Comparison of ENCODE assay signal across 13 cellular contexts in the genomic region with DNA sequence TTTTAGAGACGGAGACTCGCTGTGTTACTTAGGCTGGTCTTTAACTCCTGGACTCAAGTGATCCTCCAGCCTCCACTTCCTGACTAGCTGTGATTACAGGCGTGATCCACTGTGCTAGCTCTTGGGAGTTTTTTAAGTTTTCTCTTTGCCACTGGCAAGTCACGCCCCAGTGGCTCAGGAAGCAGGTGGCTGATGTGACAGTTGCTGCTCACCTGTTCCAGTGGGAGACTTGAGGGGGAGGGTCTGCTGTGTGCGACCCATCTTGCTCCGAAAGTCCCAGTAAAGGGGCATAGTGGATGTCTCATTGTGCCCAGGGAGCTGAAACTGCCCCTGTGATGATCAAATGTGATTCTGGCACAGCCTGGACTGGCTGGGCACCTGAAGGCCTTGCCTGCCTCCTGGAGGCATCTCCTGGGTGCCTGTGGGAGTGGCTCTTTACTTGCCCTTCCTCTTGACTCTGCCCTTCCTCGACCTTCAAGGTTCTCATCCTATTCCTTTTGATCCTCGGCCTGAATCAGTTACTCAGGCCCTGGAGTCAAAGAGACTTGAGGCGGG. TPM values are rescaled to one million over a fixed set of nuclear protein-coding genes. Genes with fewer than 3 reads are reported as not detected.
DNase-seq lines count a peak whose midpoint lies in the region; ATAC-seq, FAIRE-seq and TF ChIP-seq lines count a peak whose summit lies in the region.
"Had no signal": no experiment of that assay in that cellular context is flagged by ENCODE, and none has a peak within 500 bp of the region (broad histone marks: within the 10 kb centered on the region; RNA-seq: fewer than 3 reads in every experiment).

No MANE protein-coding gene starts in this region.

- peak overlapping the region; percentile 71 for H3K27ac ChIP-seq in cardiac muscle cell
- peak overlapping the region; percentile 98 for H3K27ac ChIP-seq in OCI-LY1 (ENCODE audit: low read depth, low read length, poor library complexity, severe bottlenecking)
- H3K27ac ChIP-seq in kidney (ENCODE audit: low read depth in 2 of 2, low read length in 2 of 2), result peak overlapping the region; percentile 63 to 72
- peak overlapping the region; percentile 7 to 71 (median 59) for H3K27ac ChIP-seq in transverse colon
- H3K27ac ChIP-seq: brain microvascular endothelial cell, GM23248, SJCRH30 had no signal

- DNase-seq in cardiac muscle cell (ENCODE audit: low read depth in 1 of 2, low spot score in 1 of 2), result no peak
- no peak for DNase-seq in Right ventricle myocardium superior
- DNase-seq in kidney, result no peak
- DNase-seq in transverse colon, result peak; percentile 39
- no peak for DNase-seq in stimulated activated CD4-positive, alpha-beta T cell treated with anti-CD3 and anti-CD28 coated beads, Interleukin-2, amount 100 ng/mL, for 24 hours
- DNase-seq: brain microvascular endothelial cell; GM23248; SJCRH30; stimulated activated naive CD8-positive, alpha-beta T cell treated with anti-CD3 and anti-CD28 coated beads, Interleukin-15, amount 100 ng/mL, for 72 hours had no signal

- H3K36me3 ChIP-seq in cardiac muscle cell (no peaks in the 10 kb centered on the region), OCI-LY1 (ENCODE audit: insufficient read depth, low read length) (peaks cover 40% of the 10 kb centered on the region), kidney (ENCODE audit: control insufficient read depth in 1 of 2, insufficient read depth in 2 of 2, low read length in 2 of 2) (peaks cover 0 to 3% of the 10 kb centered on the region in 2 donors), transverse colon (no peaks in the 10 kb centered on the region)
- H3K36me3 ChIP-seq: brain microvascular endothelial cell had no signal

- H3K4me3 ChIP-seq in cardiac muscle cell (no peak overlapping the region), OCI-LY1 (ENCODE audit: low read depth, low read length, poor library complexity, severe bottlenecking) (peak overlapping the region; percentile 34), kidney (ENCODE audit: low read length in 2 of 2) (no peak overlapping the region), transverse colon (no peak overlapping the region)
- H3K4me3 ChIP-seq: GM23248, lung, SJCRH30 had no signal

- no peaks in the 10 kb centered on the region for H3K9me3 ChIP-seq in cardiac muscle cell (ENCODE audit: low read depth)
- H3K9me3 ChIP-seq in OCI-LY1 (ENCODE audit: low read length), result no peaks in the 10 kb centered on the region
- H3K9me3 ChIP-seq in kidney (ENCODE audit: control insufficient read depth in 1 of 2, low read length in 2 of 2), result no peaks in the 10 kb centered on the region
- no peaks in the 10 kb centered on the region for H3K9me3 ChIP-seq in transverse colon
- H3K9me3 ChIP-seq: SJCRH30 had no signal

- H3K27me3 ChIP-seq in cardiac muscle cell (no peaks in the 10 kb centered on the region), OCI-LY1 (ENCODE audit: insufficient read depth, low read length) (no peaks in the 10 kb centered on the region), transverse colon (no peaks in the 10 kb centered on the region)
- H3K27me3 ChIP-seq: brain microvascular endothelial cell, SJCRH30 had no signal

- TF ChIP-seq CTCF in cardiac muscle cell (IDR thresholded peaks at IDR 0.05; ENCODE audit: low read depth, low read length) (no peak), OCI-LY1 (IDR thresholded peaks at IDR 0.05; ENCODE audit: low read length) (no peak; the same call in 1 of the 2 replicates), kidney (IDR thresholded peaks at IDR 0.05; ENCODE audit: borderline replicate concordance, extremely low read depth, insufficient read depth) (no peak), transverse colon (IDR thresholded peaks at IDR 0.05) (peak in 2 of 5 experiments; percentile 20 to 46)

- no peak for TF ChIP-seq POLR2A in transverse colon (IDR thresholded peaks at IDR 0.05)

- H3K4me2 ChIP-seq in OCI-LY1 (ENCODE audit: low read length), result peak overlapping the region; percentile 66

- no peak for FAIRE-seq in kidney (lab: Jason Lieb, UNC)

- no peak for ATAC-seq in Right ventricle myocardium superior (ENCODE audit: poor library complexity)
- ATAC-seq in GM21529 (IDR thresholded peaks at IDR 0.05; ENCODE audit: unreplicated experiment), result no peak
- no peak for ATAC-seq in HG03439 (IDR thresholded peaks at IDR 0.05; ENCODE audit: unreplicated experiment)
- ATAC-seq: stimulated activated naive CD8-positive, alpha-beta T cell treated with anti-CD3 and anti-CD28 coated beads, Interleukin-15, amount 100 ng/mL, for 72 hours had no signal

- no peaks in the 10 kb centered on the region for H3F3A ChIP-seq in OCI-LY1 (ENCODE audit: insufficient read depth, low read length)

- in situ Hi-C loops in transverse colon (cut with MboI; ENCODE audit: low pct_ligation_motif_present in 1 of 4, low pct_unique_long_range_greater_than_20kb in 1 of 4, low sequenced_read_pairs in 3 of 4), result no loop called here

- intact Hi-C loops in Right ventricle myocardium superior (cut with DNase I), result no loop called here
- intact Hi-C loops in kidney (cut with DNase I), result no loop called here
- intact Hi-C loops in transverse colon (cut with DNase I; ENCODE audit: low total_unique reads), result no loop called here

- H3K9me2 ChIP-seq in OCI-LY1 (ENCODE audit: low read depth, low read length), result no peaks in the 10 kb centered on the region

- WGBS in transverse colon (ENCODE audit: low coverage in 1 of 2), 2 donors, result 35 to 40% methylated on average over 4 to 9 of the region's 9 CpGs

- TF ChIP-seq EP300 in transverse colon (IDR thresholded peaks at IDR 0.05; ENCODE audit: low read depth), result no peak

- peak overlapping the region; percentile 69 for H3K9ac ChIP-seq in OCI-LY1 (ENCODE audit: low read length)
- no peak overlapping the region for H3K9ac ChIP-seq in kidney (ENCODE audit: low read length in 2 of 2)
- H3K9ac ChIP-seq: GM23248 had no signal

- no peaks in the 10 kb centered on the region for H4K20me1 ChIP-seq in OCI-LY1 (ENCODE audit: insufficient read depth, low read length)

- peaks cover 93% of the 10 kb centered on the region for H3K79me2 ChIP-seq in OCI-LY1 (ENCODE audit: insufficient read depth, low read length)

- H3K4me1 ChIP-seq in cardiac muscle cell (ENCODE audit: low read depth) (peaks cover 7% of the 10 kb centered on the region), OCI-LY1 (ENCODE audit: insufficient read depth, low read length, severe bottlenecking) (peaks cover 84% of the 10 kb centered on the region), kidney (ENCODE audit: control insufficient read depth in 1 of 2, insufficient read depth in 1 of 2, low read depth in 1 of 2, low read length in 2 of 2) (peaks cover 7 to 12% of the 10 kb centered on the region in 2 donors), transverse colon (peaks cover 0 to 19% (median 16%) of the 10 kb centered on the region in 4 donors)

- H2AFZ ChIP-seq in OCI-LY1 (ENCODE audit: low read length), result no peak overlapping the region
- H2AFZ ChIP-seq: GM23248 had no signal

RNA-seq across cellular contexts. Expression of gene SMARCA4, which starts 7.8 kb away (rescaled TPM):
- total RNA-seq in cardiac muscle cell, result 135 and 212 TPM in 2 replicates
- 178 and 181 TPM in 2 replicates for polyA plus RNA-seq in cardiac muscle cell
- 34.7 TPM for total RNA-seq in Right ventricle myocardium superior
- 124 TPM for total RNA-seq in kidney
- polyA plus RNA-seq in kidney (ENCODE audit: insufficient read depth, low read depth, low replicate concordance), result 59.8 TPM
- total RNA-seq in transverse colon, result 100 to 1,000 TPM in 3 of 4 donors, 10 to 100 TPM in 1; 81.9 to 460 (median 118) TPM

RNA-seq across cellular contexts. Expression of gene TIMM29, which starts 40.0 kb away (rescaled TPM):
- 52.2 and 54.5 TPM in 2 replicates for total RNA-seq in cardiac muscle cell
- 31.3 and 41.7 TPM in 2 replicates for polyA plus RNA-seq in cardiac muscle cell
- total RNA-seq in Right ventricle myocardium superior, result 11.8 TPM
- 21.7 TPM for total RNA-seq in kidney
- 16.8 TPM for polyA plus RNA-seq in kidney (ENCODE audit: insufficient read depth, low read depth, low replicate concordance)
- total RNA-seq in transverse colon, result 10 to 100 TPM; 40.0 to 45.3 (median 43.2) TPM

RNA-seq across cellular contexts. Expression of gene YIPF2, which starts 40.2 kb away (rescaled TPM):
- total RNA-seq in cardiac muscle cell (67.2 and 69.9 TPM in 2 replicates), Right ventricle myocardium superior (13.7 TPM), kidney (64.7 TPM), transverse colon (100 to 1,000 TPM in 1 of 4 donors, 10 to 100 TPM in 3; 23.6 to 134 (median 58.4) TPM)
- polyA plus RNA-seq in cardiac muscle cell (32.9 and 38.9 TPM in 2 replicates), kidney (ENCODE audit: insufficient read depth, low read depth, low replicate concordance) (70.3 TPM)
